7 cellular contexts compared by ENCODE assay signal in genomic region chr21:41369105-41369914, GRCh38. TPM values are rescaled to one million over a fixed set of nuclear protein-coding genes. Genes with fewer than 3 reads are reported as not detected.
DNase-seq lines count a peak whose midpoint lies in the region; ATAC-seq, FAIRE-seq and TF ChIP-seq lines count a peak whose summit lies in the region.

No MANE protein-coding gene starts in this region.

- H3K27ac ChIP-seq in HUES48 (ENCODE audit: low read depth, low read length) = no peak overlapping the region
- H3K27ac ChIP-seq in gastroesophageal sphincter = peak overlapping the region in 3 of 4 donors; percentile 47 to 59 (median 53)
- peak overlapping the region in 1 of 2 donors; percentile 6 for H3K27ac ChIP-seq in prostate gland
- no peak overlapping the region for H3K27ac ChIP-seq in PC-9

- H3K27ac Mint-ChIP-seq in activated CD8-positive, alpha-beta T cell treated with anti-CD3 and anti-CD28 coated beads, Interleukin-2, amount 10 ng/mL, durations not matched to agents 7 days and 5 days = peak overlapping the region; percentile 95

- no peaks in the 10 kb centered on the region for H3K9me3 Mint-ChIP-seq in activated CD8-positive, alpha-beta T cell treated with anti-CD3 and anti-CD28 coated beads, Interleukin-2, amount 10 ng/mL, durations not matched to agents 7 days and 5 days (ENCODE audit: insufficient read depth)

- H3K4me1 ChIP-seq in HUES48 (ENCODE audit: control insufficient read depth, insufficient read depth, low read length) (peaks cover 7% of the 10 kb centered on the region), gastroesophageal sphincter (peaks cover 0 to 50% (median 6%) of the 10 kb centered on the region in 3 donors), prostate gland (replicated peaks) (no peaks in the 10 kb centered on the region), PC-9 (replicated peaks; ENCODE audit: insufficient read depth) (peaks cover 17% of the 10 kb centered on the region)

- BruUV-seq in PC-9 (replicated peaks; lab: Mats Ljungman, UMichigan) = no TSS peak

- H3K36me3 ChIP-seq in HUES48 (ENCODE audit: control insufficient read depth, insufficient read depth, low read length) (no peaks in the 10 kb centered on the region), gastroesophageal sphincter (no peaks in the 10 kb centered on the region), prostate gland (no peaks in the 10 kb centered on the region), PC-9 (ENCODE audit: low read depth) (no peaks in the 10 kb centered on the region)

- TF ChIP-seq CTCF in gastroesophageal sphincter (IDR thresholded peaks at IDR 0.05) (peak in 1 of 4 experiments; percentile 25), prostate gland (IDR thresholded peaks at IDR 0.05) (peak in 2 of 4 experiments; percentile 28 to 39), D721Med (IDR thresholded peaks at IDR 0.05; ENCODE audit: insufficient read depth, missing control alignments) (no peak), PC-9 (conservative IDR thresholded peaks at IDR 0.05) (no peak)

- 0% methylated on average over 1 of the region's 29 CpGs; no CpG with 5 or more reads in 1 of the 2 donors for WGBS in gastroesophageal sphincter (ENCODE audit: low coverage in 1 of 2), 2 donors
- 9% methylated on average over 28 of the region's 29 CpGs for WGBS in prostate gland

- H3K9ac ChIP-seq in HUES48 (ENCODE audit: low read depth, low read length) = no peak overlapping the region

- CTCF ChIA-PET in activated CD8-positive, alpha-beta T cell treated with anti-CD3 and anti-CD28 coated beads, Interleukin-2, amount 10 ng/mL, durations not matched to agents 7 days and 5 days (lab: Charles Lee) = interaction anchor here (0.9 to 3.0 kb wide), 6 partner anchors 42 to 90 kb away, joined by 3 to 23 read pairs (median 4); no protein-coding TSS in a partner anchor
- CTCF ChIA-PET in PC-9 (lab: Charles Lee) = no interaction called here

- H3K27me3 Mint-ChIP-seq in activated CD8-positive, alpha-beta T cell treated with anti-CD3 and anti-CD28 coated beads, Interleukin-2, amount 10 ng/mL, durations not matched to agents 7 days and 5 days (ENCODE audit: low read depth) = no peaks in the 10 kb centered on the region

- peak overlapping the region; percentile 56 for H3K4me3 ChIP-seq in HUES48 (ENCODE audit: low read depth, low read length)
- peak overlapping the region; percentile 4 to 51 for H3K4me3 ChIP-seq in gastroesophageal sphincter
- peak overlapping the region; percentile 14 to 24 for H3K4me3 ChIP-seq in prostate gland
- H3K4me3 ChIP-seq in PC-9 = no peak overlapping the region

- peaks cover 77% of the 10 kb centered on the region for H3K4me1 Mint-ChIP-seq in activated CD8-positive, alpha-beta T cell treated with anti-CD3 and anti-CD28 coated beads, Interleukin-2, amount 10 ng/mL, durations not matched to agents 7 days and 5 days (ENCODE audit: low read depth)

- no peaks in the 10 kb centered on the region for H3K9me2 ChIP-seq in PC-9 (ENCODE audit: insufficient read depth)

- H3K4me3 Mint-ChIP-seq in activated CD8-positive, alpha-beta T cell treated with anti-CD3 and anti-CD28 coated beads, Interleukin-2, amount 10 ng/mL, durations not matched to agents 7 days and 5 days = peak overlapping the region; percentile 77

- H4K20me1 ChIP-seq in PC-9 (ENCODE audit: insufficient read depth) = no peaks in the 10 kb centered on the region

- peak; percentile 52 for DNase-seq in activated CD8-positive, alpha-beta T cell treated with anti-CD3 and anti-CD28 coated beads, Interleukin-2, amount 10 ng/mL, durations not matched to agents 7 days and 5 days
- no peak for DNase-seq in prostate gland (ENCODE audit: low spot score)
- no peak for DNase-seq in D721Med (ENCODE audit: insufficient read length, low spot score)
- no peak for DNase-seq in PC-9

- no peak overlapping the region for H3K4me2 ChIP-seq in PC-9

- peaks cover 13% of the 10 kb centered on the region; the same call in 1 of the 2 replicates for H3F3A ChIP-seq in PC-9 (ENCODE audit: insufficient read depth, low read depth)

- H3K79me2 ChIP-seq in PC-9 (ENCODE audit: low read depth) = no peaks in the 10 kb centered on the region

- no peaks in the 10 kb centered on the region for H3K9me3 ChIP-seq in HUES48 (ENCODE audit: control insufficient read depth, insufficient read depth, low read length)
- H3K9me3 ChIP-seq in gastroesophageal sphincter = no peaks in the 10 kb centered on the region
- H3K9me3 ChIP-seq in prostate gland = no peaks in the 10 kb centered on the region
- H3K9me3 ChIP-seq in PC-9 (ENCODE audit: insufficient read depth, low read depth) = no peaks in the 10 kb centered on the region

- POLR2A ChIA-PET in activated CD8-positive, alpha-beta T cell treated with anti-CD3 and anti-CD28 coated beads, Interleukin-2, amount 10 ng/mL, durations not matched to agents 7 days and 5 days (lab: Charles Lee) = interaction anchor here (0.6 to 7.5 kb wide), 10 partner anchors 8 to 352 kb away, joined by 3 to 105 read pairs (median 4); partner anchors contain the start of genes MX1 and MX2
- POLR2A ChIA-PET in PC-9 (lab: Charles Lee; ENCODE audit: unreplicated experiment) = no interaction called here

- no peak overlapping the region for H2AFZ ChIP-seq in PC-9

- no peak for FAIRE-seq in D721Med (lab: Jason Lieb, UNC)

- peak; percentile 61 for ATAC-seq in activated CD8-positive, alpha-beta T cell treated with anti-CD3 and anti-CD28 coated beads, Interleukin-2, amount 10 ng/mL, durations not matched to agents 7 days and 5 days
- peak; percentile 42 for ATAC-seq in gastroesophageal sphincter

- TF ChIP-seq POLR2A in GM19099 (IDR thresholded peaks at IDR 0.05; ENCODE audit: extremely low read depth, insufficient read length, low read depth) (peak; percentile 61), gastroesophageal sphincter (IDR thresholded peaks at IDR 0.05) (no peak), prostate gland (IDR thresholded peaks at IDR 0.05) (no peak)

- no peaks in the 10 kb centered on the region for H3K27me3 ChIP-seq in HUES48 (ENCODE audit: control insufficient read depth, insufficient read depth, low read length)
- H3K27me3 ChIP-seq in gastroesophageal sphincter = peaks cover 33% of the 10 kb centered on the region
- H3K27me3 ChIP-seq in prostate gland (replicated peaks; ENCODE audit: insufficient read depth) = no peaks in the 10 kb centered on the region
- H3K27me3 ChIP-seq in PC-9 (ENCODE audit: insufficient read depth, low read depth) = no peaks in the 10 kb centered on the region

- no peak for TF ChIP-seq EP300 in gastroesophageal sphincter (IDR thresholded peaks at IDR 0.05)

- peaks cover 52% of the 10 kb centered on the region for H3K36me3 Mint-ChIP-seq in activated CD8-positive, alpha-beta T cell treated with anti-CD3 and anti-CD28 coated beads, Interleukin-2, amount 10 ng/mL, durations not matched to agents 7 days and 5 days (ENCODE audit: low read depth)

- intact Hi-C loops in prostate gland (cut with DNase I) = no loop called here
- intact Hi-C loops in PC-9 (cut with micrococcal nuclease; ENCODE audit: unreplicated experiment) = no loop called here

RNA-seq across cellular contexts. Expression of gene MX2, which starts 7.5 kb away (rescaled TPM):
- total RNA-seq in activated CD8-positive, alpha-beta T cell treated with anti-CD3 and anti-CD28 coated beads, Interleukin-2, amount 10 ng/mL, durations not matched to agents 7 days and 5 days = 10 to 100 TPM; 56.0 to 58.6 TPM
- total RNA-seq in gastroesophageal sphincter (10 to 100 TPM in 2 of 4 donors, 1 to 10 TPM in 2; 7.3 to 16.3 (median 11.2) TPM), prostate gland (1 to 10 TPM; 1.7 to 4.9 TPM), PC-9 (2021) (2.5 and 3.4 TPM in 2 replicates)

RNA-seq across cellular contexts. Expression of gene FAM3B, which starts 52.7 kb away (rescaled TPM):
- not detected for total RNA-seq in activated CD8-positive, alpha-beta T cell treated with anti-CD3 and anti-CD28 coated beads, Interleukin-2, amount 10 ng/mL, durations not matched to agents 7 days and 5 days
- total RNA-seq in gastroesophageal sphincter (1 to 10 TPM in 1 of 4 donors, under 1 TPM in 1, not detected in 2; 0.31 to 7.1 TPM), prostate gland (10 to 100 TPM; 19.4 to 63.6 TPM), PC-9 (2021) (not detected in 2 replicates)

RNA-seq across cellular contexts. Expression of gene MX1, which starts 56.7 kb away (rescaled TPM):
- 100 to 1,000 TPM; 563 to 584 TPM for total RNA-seq in activated CD8-positive, alpha-beta T cell treated with anti-CD3 and anti-CD28 coated beads, Interleukin-2, amount 10 ng/mL, durations not matched to agents 7 days and 5 days
- total RNA-seq in gastroesophageal sphincter (10 to 100 TPM; 20.2 to 40.3 (median 31.5) TPM), prostate gland (10 to 100 TPM; 15.6 to 29.1 TPM), PC-9 (2021) (6.4 and 10.7 TPM in 2 replicates)

Comparison
In these comparisons a context has a peak if more than half of its experiments do, and no peak if none do; other contexts are left out.
1. H3K27ac ChIP-seq: peak in gastroesophageal sphincter (3 of 4); none in HUES48 (single experiment) and PC-9 (single experiment).
2. RNA of gene MX1, which starts 56.7 kb away (total RNA-seq): 563 to 584 TPM in activated CD8-positive, alpha-beta T cell treated with anti-CD3 and anti-CD28 coated beads, Interleukin-2, amount 10 ng/mL, durations not matched to agents 7 days and 5 days; 20.2 to 40.3 TPM in gastroesophageal sphincter, 15.6 to 29.1 TPM in prostate gland and 6.4 to 10.7 TPM in PC-9; every median in the first group is over 10 times any median in the second.